In genomic region chr15:40472171-40472727, GRCh38 we compare ENCODE assay signal across 9 cellular contexts. TPM values are rescaled to one million over a fixed set of nuclear protein-coding genes. Genes with fewer than 3 reads are reported as not detected.
A peak's percentile ranks its signal among the peaks of the same experiment; 100 is the strongest.
DNase-seq lines count a peak whose midpoint lies in the region; ATAC-seq, FAIRE-seq and TF ChIP-seq lines count a peak whose summit lies in the region.
"Had no signal": no experiment of that assay in that cellular context is flagged by ENCODE, and none has a peak within 500 bp of the region (broad histone marks: within the 10 kb centered on the region; RNA-seq: fewer than 3 reads in every experiment).

No MANE protein-coding gene starts in this region.

- 61 to 95% methylated on average over 4 to 6 of the region's 9 CpGs for WGBS in thyroid gland, 2 donors

- peak overlapping the region; percentile 90 to 95 for H3K4me3 Mint-ChIP-seq in activated T-cell treated with anti-CD3 and anti-CD28 coated beads, Interleukin-2, amount 50 U/mL, for 72 hours
- peak overlapping the region; percentile 86 for H3K4me3 Mint-ChIP-seq in activated T-helper 2 cell treated with anti-CD3 and anti-CD28 coated beads, Interferon-gamma antibody, Interleukin-2, Interleukin-4, amounts not matched to agents 10 μg/mL and 5 μg/mL and 100 μg/mL, durations not matched to agents 14 hours and 24 hours and 36 hours (ENCODE audit: low read depth)

- H3K4me1 ChIP-seq in keratinocyte (ENCODE audit: control insufficient read depth, extremely low read depth, insufficient read depth, low read length): peaks cover 11% of the 10 kb centered on the region
- H3K4me1 ChIP-seq in thyroid gland: peaks cover 17 to 21% of the 10 kb centered on the region in 2 donors

- FAIRE-seq in keratinocyte (lab: Jason Lieb, UNC) (no peak), frontal cortex (lab: Jason Lieb, UNC) (no peak)

- no peaks in the 10 kb centered on the region for H3K9me1 ChIP-seq in keratinocyte (ENCODE audit: control insufficient read depth, extremely low read depth, insufficient read depth, low read length)

- H3K9me3 ChIP-seq in keratinocyte (ENCODE audit: control insufficient read depth, low read depth, low read length) (no peaks in the 10 kb centered on the region), thyroid gland (no peaks in the 10 kb centered on the region)

- no peaks in the 10 kb centered on the region for H4K20me1 ChIP-seq in keratinocyte (ENCODE audit: control insufficient read depth, extremely low read depth, insufficient read depth, low read length)

- peak overlapping the region; percentile 42 for H3K27ac Mint-ChIP-seq in activated T-cell treated with anti-CD3 and anti-CD28 coated beads, Interleukin-2, amount 50 U/mL, for 72 hours
- no peak overlapping the region for H3K27ac Mint-ChIP-seq in activated T-helper 2 cell treated with anti-CD3 and anti-CD28 coated beads, Interferon-gamma antibody, Interleukin-2, Interleukin-4, amounts not matched to agents 10 μg/mL and 5 μg/mL and 100 μg/mL, durations not matched to agents 14 hours and 24 hours and 36 hours

- H3K9ac ChIP-seq in keratinocyte (ENCODE audit: control insufficient read depth, extremely low read depth, insufficient read depth, low read length): no peak overlapping the region

- H3K9me3 Mint-ChIP-seq in activated T-cell treated with anti-CD3 and anti-CD28 coated beads, Interleukin-2, amount 50 U/mL, for 72 hours: no peaks in the 10 kb centered on the region
- no peaks in the 10 kb centered on the region for H3K9me3 Mint-ChIP-seq in activated T-helper 2 cell treated with anti-CD3 and anti-CD28 coated beads, Interferon-gamma antibody, Interleukin-2, Interleukin-4, amounts not matched to agents 10 μg/mL and 5 μg/mL and 100 μg/mL, durations not matched to agents 14 hours and 24 hours and 36 hours

- H3K27me3 Mint-ChIP-seq in activated T-cell treated with anti-CD3 and anti-CD28 coated beads, Interleukin-2, amount 50 U/mL, for 72 hours (ENCODE audit: low read depth): no peaks in the 10 kb centered on the region
- H3K27me3 Mint-ChIP-seq in activated T-helper 2 cell treated with anti-CD3 and anti-CD28 coated beads, Interferon-gamma antibody, Interleukin-2, Interleukin-4, amounts not matched to agents 10 μg/mL and 5 μg/mL and 100 μg/mL, durations not matched to agents 14 hours and 24 hours and 36 hours (ENCODE audit: low read depth): peaks cover 9% of the 10 kb centered on the region

- no peak for TF ChIP-seq POLR2A in thyroid gland (IDR thresholded peaks at IDR 0.05)

- ATAC-seq in activated T-cell treated with anti-CD3 and anti-CD28 coated beads, Interleukin-2, amount 50 U/mL, for 72 hours (replicated peaks in 1 of 2): no peak
- no peak for ATAC-seq in GM18502 (IDR thresholded peaks at IDR 0.05; ENCODE audit: poor library complexity, unreplicated experiment)

- peaks cover 0 to 3% of the 10 kb centered on the region in 2 experiments for H3K36me3 ChIP-seq in keratinocyte (ENCODE audit: control insufficient read depth in 2 of 2, extremely low read depth in 1 of 2, insufficient read depth in 2 of 2, low read length in 2 of 2)
- H3K36me3 ChIP-seq in thyroid gland: no peaks in the 10 kb centered on the region

- H3K27ac ChIP-seq in keratinocyte (ENCODE audit: control insufficient read depth, insufficient read depth, low read length): no peak overlapping the region
- peak overlapping the region in 2 of 3 donors; percentile 49 to 63 for H3K27ac ChIP-seq in thyroid gland

- intact Hi-C loops in activated T-helper 2 cell treated with anti-CD3 and anti-CD28 coated beads, Interferon-gamma antibody, Interleukin-2, Interleukin-4, amounts not matched to agents 10 μg/mL and 5 μg/mL and 100 μg/mL, durations not matched to agents 14 hours and 24 hours and 36 hours (cut with micrococcal nuclease): loop anchor here (5.0 kb wide), 1 partner anchor 35 kb away; no protein-coding TSS in a partner anchor
- intact Hi-C loops in thyroid gland (cut with DNase I): no loop called here

- peaks cover 24% of the 10 kb centered on the region for H3K4me1 Mint-ChIP-seq in activated T-cell treated with anti-CD3 and anti-CD28 coated beads, Interleukin-2, amount 50 U/mL, for 72 hours (ENCODE audit: low read depth)
- H3K4me1 Mint-ChIP-seq in activated T-helper 2 cell treated with anti-CD3 and anti-CD28 coated beads, Interferon-gamma antibody, Interleukin-2, Interleukin-4, amounts not matched to agents 10 μg/mL and 5 μg/mL and 100 μg/mL, durations not matched to agents 14 hours and 24 hours and 36 hours (ENCODE audit: low read depth): peaks cover 23% of the 10 kb centered on the region

- no peak for DNase-seq in activated T-cell treated with anti-CD3 and anti-CD28 coated beads, Interleukin-2, amount 50 U/mL, for 72 hours
- no peak for DNase-seq in activated T-cell treated with anti-CD3 and anti-CD28 coated beads, Interleukin-2, amount 50 U/mL, for 48 hours
- no peak for DNase-seq in activated T-helper 2 cell treated with anti-CD3 and anti-CD28 coated beads, Interferon-gamma antibody, Interleukin-2, Interleukin-4, amounts not matched to agents 10 μg/mL and 5 μg/mL and 100 μg/mL, durations not matched to agents 14 hours and 24 hours and 36 hours (ENCODE audit: low spot score)
- DNase-seq in keratinocyte (ENCODE audit: low read depth, low spot score) (no peak), thyroid gland (no peak), NCI-H345 treated with DMSO at 0.1 percent for 48 hours (lab: John Stamatoyannopoulos, UW; ENCODE audit: unreplicated experiment) (no peak), frontal cortex (ENCODE audit: low spot score in 2 of 2) (no peak)
- DNase-seq: NCI-H187 had no signal

- H3K27me3 ChIP-seq in keratinocyte (ENCODE audit: control insufficient read depth, extremely low read depth, insufficient read depth, low read length) (no peaks in the 10 kb centered on the region), thyroid gland (no peaks in the 10 kb centered on the region)

- peak overlapping the region; percentile 93 for H3K4me2 ChIP-seq in keratinocyte (ENCODE audit: control insufficient read depth, extremely low read depth, insufficient read depth, low read depth, low read length)

- TF ChIP-seq CTCF in keratinocyte (optimal IDR thresholded peaks at IDR 0.05 in 1 of 3, IDR thresholded peaks at IDR 0.05 in 1 of 3, conservative IDR thresholded peaks at IDR 0.05 in 1 of 3; ENCODE audit: extremely low read depth in 1 of 3, insufficient read depth in 2 of 3, low read length in 3 of 3) (no peak), thyroid gland (IDR thresholded peaks at IDR 0.05) (no peak)

- H3K4me3 ChIP-seq in keratinocyte (ENCODE audit: control insufficient read depth in 2 of 3, extremely low read depth in 1 of 3, insufficient read depth in 2 of 3, low read depth in 1 of 3, low read length in 3 of 3): no peak overlapping the region
- H3K4me3 ChIP-seq in thyroid gland (replicated peaks in 1 of 3): peak overlapping the region in 1 of 3 donors; percentile 93

- dilution Hi-C loops in keratinocyte (cut with MboI; ENCODE audit: extremely low pct_ligation_motif_present, low sequenced_read_pairs): no loop called here

- no peak overlapping the region for H2AFZ ChIP-seq in keratinocyte (ENCODE audit: control insufficient read depth, low read length)

- H3K79me2 ChIP-seq in keratinocyte (ENCODE audit: control insufficient read depth, insufficient read depth, low read length): no peaks in the 10 kb centered on the region

- H3K36me3 Mint-ChIP-seq in activated T-cell treated with anti-CD3 and anti-CD28 coated beads, Interleukin-2, amount 50 U/mL, for 72 hours (ENCODE audit: insufficient read depth in 2 of 2): no peaks in the 10 kb centered on the region
- no peaks in the 10 kb centered on the region for H3K36me3 Mint-ChIP-seq in activated T-helper 2 cell treated with anti-CD3 and anti-CD28 coated beads, Interferon-gamma antibody, Interleukin-2, Interleukin-4, amounts not matched to agents 10 μg/mL and 5 μg/mL and 100 μg/mL, durations not matched to agents 14 hours and 24 hours and 36 hours (ENCODE audit: low read depth)

RNA-seq across cellular contexts. Expression of gene CHST14, which starts 1.5 kb away (rescaled TPM):
- 1 to 10 TPM; 9.5 to 9.7 TPM for total RNA-seq in activated T-cell treated with anti-CD3 and anti-CD28 coated beads, Interleukin-2, amount 50 U/mL, for 72 hours
- 11.8 and 12.2 TPM in 2 replicates for total RNA-seq in activated T-helper 2 cell treated with anti-CD3 and anti-CD28 coated beads, Interferon-gamma antibody, Interleukin-2, Interleukin-4, amounts not matched to agents 10 μg/mL and 5 μg/mL and 100 μg/mL, durations not matched to agents 14 hours and 24 hours and 36 hours
- 1.1 to 4.4 TPM (median 1.5 TPM) in 3 replicates for polyA plus RNA-seq in keratinocyte
- 1.1 TPM for polyA plus RNA-seq in keratinocyte (2011; ENCODE audit: low read depth)
- polyA plus RNA-seq in keratinocyte (2011; cell fraction: cytosol; rRNA removed): 0.88 and 0.91 TPM in 2 replicates
- 3.9 and 4.0 TPM in 2 replicates for polyA plus RNA-seq in keratinocyte (2011; cell fraction: nucleus; rRNA removed)
- 2.2 and 4.2 TPM in 2 replicates for polyA plus RNA-seq in keratinocyte (2012; ENCODE audit: low replicate concordance)
- polyA minus RNA-seq in keratinocyte: 1.2 to 3.6 TPM (median 1.5 TPM) in 3 replicates
- 1.7 TPM for polyA minus RNA-seq in keratinocyte (2011; cell fraction: cytosol; rRNA and poly(A)+ RNA removed)
- 1.9 TPM in 2 replicates for polyA minus RNA-seq in keratinocyte (2011; cell fraction: nucleus; rRNA and poly(A)+ RNA removed)
- total RNA-seq in thyroid gland: 10 to 100 TPM; 15.7 to 22.6 (median 20.1) TPM
- 0.82 TPM for total RNA-seq in frontal cortex

RNA-seq across cellular contexts. Expression of gene BAHD1, which starts 31.5 kb away (rescaled TPM):
- total RNA-seq in activated T-cell treated with anti-CD3 and anti-CD28 coated beads, Interleukin-2, amount 50 U/mL, for 72 hours: 10 to 100 TPM; 20.8 to 21.9 TPM
- 26.5 and 26.7 TPM in 2 replicates for total RNA-seq in activated T-helper 2 cell treated with anti-CD3 and anti-CD28 coated beads, Interferon-gamma antibody, Interleukin-2, Interleukin-4, amounts not matched to agents 10 μg/mL and 5 μg/mL and 100 μg/mL, durations not matched to agents 14 hours and 24 hours and 36 hours
- 4.8 to 6.9 TPM (median 6.8 TPM) in 3 replicates for polyA plus RNA-seq in keratinocyte
- polyA plus RNA-seq in keratinocyte (2011; ENCODE audit: low read depth): 2.1 TPM
- polyA plus RNA-seq in keratinocyte (2011; cell fraction: cytosol; rRNA removed): 4.7 and 7.3 TPM in 2 replicates
- polyA plus RNA-seq in keratinocyte (2011; cell fraction: nucleus; rRNA removed): 19.0 and 21.5 TPM in 2 replicates
- polyA plus RNA-seq in keratinocyte (2012; ENCODE audit: low replicate concordance): 11.5 and 11.9 TPM in 2 replicates
- polyA minus RNA-seq in keratinocyte: 7.7 to 18.9 TPM (median 7.7 TPM) in 3 replicates
- 10.4 TPM for polyA minus RNA-seq in keratinocyte (2011; cell fraction: cytosol; rRNA and poly(A)+ RNA removed)
- 12.7 and 13.2 TPM in 2 replicates for polyA minus RNA-seq in keratinocyte (2011; cell fraction: nucleus; rRNA and poly(A)+ RNA removed)
- total RNA-seq in thyroid gland: 10 to 100 TPM; 20.0 to 50.4 (median 35.1) TPM
- total RNA-seq in frontal cortex: 7.3 TPM
